In genomic region chr2:95106081-95106480, GRCh38 we compare ENCODE assay signal across 30 cellular contexts. TPM values are rescaled to one million over a fixed set of nuclear protein-coding genes. Genes with fewer than 3 reads are reported as not detected.
A peak's percentile ranks its signal among the peaks of the same experiment; 100 is the strongest.
DNase-seq lines count a peak whose midpoint lies in the region; ATAC-seq, FAIRE-seq and TF ChIP-seq lines count a peak whose summit lies in the region.
"Had no signal": no experiment of that assay in that cellular context is flagged by ENCODE, and none has a peak within 500 bp of the region (broad histone marks: within the 10 kb centered on the region; RNA-seq: fewer than 3 reads in every experiment).

No MANE protein-coding gene starts in this region.

- H3K27ac Mint-ChIP-seq in activated T-helper 17 cell treated with anti-CD3 and anti-CD28 coated beads, Interleukin-2, amount 50 U/mL, for 72 hours, result peak overlapping the region; percentile 57

- TF ChIP-seq POLR2A in HepG2 (IDR thresholded peaks at IDR 0.05; ENCODE audit: insufficient read depth in 1 of 2, low read depth in 2 of 2, low read length in 2 of 2) (no peak), right lobe of liver (IDR thresholded peaks at IDR 0.05) (no peak), erythroblast (IDR thresholded peaks at IDR 0.05; ENCODE audit: low read length) (no peak)

- CTCF ChIA-PET in HepG2 (lab: Yijun Ruan, JAX; ENCODE audit: low intra/inter-chr PET ratio, low total read pairs), result no interaction called here

- H3K4me1 ChIP-seq in HepG2 (ENCODE audit: insufficient read depth, low read length), result no peaks in the 10 kb centered on the region
- H3K4me1 ChIP-seq in right lobe of liver, result no peaks in the 10 kb centered on the region
- H3K4me1 ChIP-seq: A549 had no signal

- no peaks in the 10 kb centered on the region for H3K9me3 Mint-ChIP-seq in activated T-helper 17 cell treated with anti-CD3 and anti-CD28 coated beads, Interleukin-2, amount 50 U/mL, for 72 hours
- H3K9me3 Mint-ChIP-seq: CD8-positive, alpha-beta memory T cell had no signal

- no peak overlapping the region for H3K4me3 Mint-ChIP-seq in activated T-helper 17 cell treated with anti-CD3 and anti-CD28 coated beads, Interleukin-2, amount 50 U/mL, for 72 hours
- H3K4me3 Mint-ChIP-seq: CD8-positive, alpha-beta memory T cell had no signal

- WGBS in HepG2 (ENCODE audit: low lambda C conversion rate), result 100% methylated on average over 2 of the region's 2 CpGs
- WGBS in right lobe of liver (ENCODE audit: insufficient coverage, low coverage, low lambda C conversion rate, missing lambda C conversion rate), result 70% methylated on average over 2 of the region's 2 CpGs

- no peak for ATAC-seq in HepG2
- no peak for ATAC-seq in right lobe of liver
- no peak for ATAC-seq in activated T-helper 17 cell treated with anti-CD3 and anti-CD28 coated beads, Interleukin-2, amount 50 U/mL, for 72 hours (replicated peaks)
- ATAC-seq in HG02973 (IDR thresholded peaks at IDR 0.05; ENCODE audit: unreplicated experiment), result no peak
- ATAC-seq: A549, GM12878 had no signal

- H4K20me1 ChIP-seq in HepG2 (ENCODE audit: insufficient read depth, low read length), result no peaks in the 10 kb centered on the region

- H3K4me1 Mint-ChIP-seq in activated T-helper 17 cell treated with anti-CD3 and anti-CD28 coated beads, Interleukin-2, amount 50 U/mL, for 72 hours, result peaks cover 10% of the 10 kb centered on the region

- H3K36me3 ChIP-seq in HepG2 (replicated peaks in 1 of 2; ENCODE audit: control insufficient read depth in 1 of 2, insufficient read depth in 2 of 2, low read length in 2 of 2), result peaks cover 37 to 91% of the 10 kb centered on the region in 2 experiments
- peaks cover 8 to 99% (median 55%) of the 10 kb centered on the region in 4 donors for H3K36me3 ChIP-seq in right lobe of liver

- H2AFZ ChIP-seq in HepG2 (ENCODE audit: low read length), result no peak overlapping the region

- no peak overlapping the region for H3K4me2 ChIP-seq in HepG2 (ENCODE audit: low read depth, low read length)
- H3K4me2 ChIP-seq: A549 had no signal

- POLR2A ChIA-PET in HepG2 (lab: Yijun Ruan, JAX), result no interaction called here

- H3K27me3 ChIP-seq in HepG2 (ENCODE audit: control insufficient read depth in 1 of 2, insufficient read depth in 2 of 2, low read length in 2 of 2) (no peaks in the 10 kb centered on the region), right lobe of liver (no peaks in the 10 kb centered on the region)
- H3K27me3 ChIP-seq: MG63 had no signal

- H3K27me3 Mint-ChIP-seq in activated T-helper 17 cell treated with anti-CD3 and anti-CD28 coated beads, Interleukin-2, amount 50 U/mL, for 72 hours, result no peaks in the 10 kb centered on the region
- H3K27me3 Mint-ChIP-seq: CD8-positive, alpha-beta memory T cell had no signal

- H3K9me3 ChIP-seq in HepG2 (ENCODE audit: low read length) (no peaks in the 10 kb centered on the region), right lobe of liver (no peaks in the 10 kb centered on the region)
- H3K9me3 ChIP-seq: A549, MG63 had no signal

- H3K79me2 ChIP-seq in HepG2 (ENCODE audit: insufficient read depth, low read length), result no peaks in the 10 kb centered on the region

- H3K9ac ChIP-seq in HepG2 (ENCODE audit: insufficient read depth, low read depth, low read length), result no peak overlapping the region

- no peak for DNase-seq in HepG2 (ENCODE audit: low spot score)
- no peak for DNase-seq in right lobe of liver
- peak; percentile 5 for DNase-seq in fibroblast of gingiva (ENCODE audit: low read depth)
- no peak for DNase-seq in posterior vena cava (ENCODE audit: low spot score)
- no peak for DNase-seq in erythroblast (lab: John Stamatoyannopoulos, UW)
- DNase-seq: AML-193; C1 segment of cervical spinal cord; CD8-positive, alpha-beta memory T cell; DMS 273 treated with DMSO at 0.1 percent for 48 hours; DMS79; EL; GDM1; IMR-90; KG1; MG63; NCI-H1092; NCI-H1417 treated with DMSO at 0.1 percent for 48 hours; NCI-H1694 treated with DMSO at 0.1 percent for 48 hours; NCI-H2081; NCI-H2171; NCI-H226; NCI-H510A; NCI-H69; SHP77 had no signal

- no peak for TF ChIP-seq RAD21 in HepG2 (CRISPR knock-in tag; IDR thresholded peaks at IDR 0.05)

- in situ Hi-C loops in HepG2 (cut with HindIII; ENCODE audit: extremely low pct_ligation_motif_present, low pct_unique_long_range_greater_than_20kb), result no loop called here

- TF ChIP-seq CTCF in HepG2 (CRISPR knock-in tag; IDR thresholded peaks at IDR 0.05) (no peak), right lobe of liver (IDR thresholded peaks at IDR 0.05) (no peak)

- intact Hi-C loops in HepG2 (cut with micrococcal nuclease; ENCODE audit: unreplicated experiment) (no loop called here), right lobe of liver (cut with DNase I) (no loop called here), posterior vena cava (cut with DNase I) (no loop called here)

- TF ChIP-seq EP300 in HepG2 (IDR thresholded peaks at IDR 0.05; ENCODE audit: low read depth in 2 of 2, low read length in 2 of 2) (no peak), HepG2 (CRISPR knock-in tag; IDR thresholded peaks at IDR 0.05; ENCODE audit: borderline replicate concordance) (no peak)

- H3K27ac ChIP-seq in HepG2 (ENCODE audit: extremely low read length, insufficient read depth, low read length) (no peak overlapping the region), right lobe of liver (no peak overlapping the region)
- H3K27ac ChIP-seq: A549, RWPE1 had no signal

- H3K4me3 ChIP-seq in HepG2 (replicated peaks in 1 of 3; ENCODE audit: insufficient read depth in 1 of 3, low read depth in 2 of 3, low read length in 3 of 3), result no peak overlapping the region
- H3K4me3 ChIP-seq in right lobe of liver, result no peak overlapping the region
- H3K4me3 ChIP-seq: A549, GM12878, MG63 had no signal

- no peak for FAIRE-seq in HepG2 (lab: Jason Lieb, UNC)
- FAIRE-seq: A549, GM12878, H54 had no signal

- peaks cover 93% of the 10 kb centered on the region for H3K36me3 Mint-ChIP-seq in activated T-helper 17 cell treated with anti-CD3 and anti-CD28 coated beads, Interleukin-2, amount 50 U/mL, for 72 hours (ENCODE audit: low read depth)

- no TSS peak for BruUV-seq in HepG2 (replicated peaks; lab: Mats Ljungman, UMichigan)

RNA-seq across cellular contexts. Expression of gene MRPS5, which starts 15.5 kb away (rescaled TPM):
- total RNA-seq in HepG2 (2016; rRNA removed; fragmentation: Illumina TruSeq; extraction: Trizol) (98.8 and 102 TPM in 2 replicates), right lobe of liver (10 to 100 TPM; 36.1 to 52.1 (median 47.9) TPM), posterior vena cava (10 to 100 TPM; 32.2 to 33.7 TPM)
- 53.7 and 54.0 TPM in 2 replicates for total RNA-seq in HepG2 (2016; cell fraction: cytosol; rRNA removed; fragmentation: Illumina TruSeq; extraction: Trizol; ENCODE audit: low read depth)
- total RNA-seq in HepG2 (2016; cell fraction: insoluble cytoplasmic fraction; rRNA removed; fragmentation: Illumina TruSeq; extraction: Trizol), result 99.9 and 104 TPM in 2 replicates
- total RNA-seq in HepG2 (2016; cell fraction: membrane; rRNA removed; fragmentation: Illumina TruSeq; extraction: Trizol), result 68.2 and 74.9 TPM in 2 replicates
- 65.4 and 78.9 TPM in 2 replicates for total RNA-seq in HepG2 (2016; cell fraction: nucleus; rRNA removed; fragmentation: Illumina TruSeq; extraction: Trizol)
- 125 and 134 TPM in 2 replicates for polyA plus RNA-seq in HepG2 (2011; rRNA removed)
- polyA plus RNA-seq in HepG2 (2011; cell fraction: cytosol; rRNA removed), result 80.7 and 93.0 TPM in 2 replicates
- polyA plus RNA-seq in HepG2 (2011; cell fraction: nucleus; rRNA removed), result 151 and 160 TPM in 2 replicates
- 83.3 and 86.4 TPM in 2 replicates for polyA plus RNA-seq in HepG2 (2012)
- polyA plus RNA-seq in HepG2 (2016; cell fraction: cytosol; fragmentation: Illumina TruSeq; extraction: Trizol; ENCODE audit: low read depth), result 52.6 and 54.6 TPM in 2 replicates
- 116 and 119 TPM in 2 replicates for polyA plus RNA-seq in HepG2 (2016; cell fraction: insoluble cytoplasmic fraction; fragmentation: Illumina TruSeq; extraction: Trizol; ENCODE audit: low read depth)
- polyA plus RNA-seq in HepG2 (2016; cell fraction: membrane; fragmentation: Illumina TruSeq; extraction: Trizol; ENCODE audit: low read depth), result 57.0 and 60.0 TPM in 2 replicates
- 139 and 145 TPM in 2 replicates for polyA plus RNA-seq in HepG2 (2016; cell fraction: nucleus; fragmentation: Illumina TruSeq; extraction: Trizol; ENCODE audit: insufficient read depth, low read depth)
- 73.5 and 104 TPM in 2 replicates for polyA minus RNA-seq in HepG2 (2011; rRNA and poly(A)+ RNA removed; ENCODE audit: low replicate concordance)
- 43.8 and 44.2 TPM in 2 replicates for polyA minus RNA-seq in HepG2 (2011; cell fraction: cytosol; rRNA and poly(A)+ RNA removed)
- polyA minus RNA-seq in HepG2 (2011; cell fraction: nucleus; rRNA and poly(A)+ RNA removed), result 103 and 105 TPM in 2 replicates
- total RNA-seq in activated T-helper 17 cell treated with anti-CD3 and anti-CD28 coated beads, Interleukin-2, amount 50 U/mL, for 72 hours, result 10 to 100 TPM; 76.0 to 93.9 TPM

RNA-seq across cellular contexts. Expression of gene ZNF514, which starts 53.6 kb away (rescaled TPM):
- total RNA-seq in HepG2 (2016; rRNA removed; fragmentation: Illumina TruSeq; extraction: Trizol) (12.4 and 15.2 TPM in 2 replicates), right lobe of liver (1 to 10 TPM; 2.0 to 8.1 (median 5.4) TPM), posterior vena cava (10 to 100 TPM; 12.2 to 14.9 TPM)
- total RNA-seq in HepG2 (2016; cell fraction: cytosol; rRNA removed; fragmentation: Illumina TruSeq; extraction: Trizol; ENCODE audit: low read depth), result 11.3 and 12.6 TPM in 2 replicates
- 12.5 and 16.2 TPM in 2 replicates for total RNA-seq in HepG2 (2016; cell fraction: insoluble cytoplasmic fraction; rRNA removed; fragmentation: Illumina TruSeq; extraction: Trizol)
- total RNA-seq in HepG2 (2016; cell fraction: membrane; rRNA removed; fragmentation: Illumina TruSeq; extraction: Trizol), result 13.1 and 16.4 TPM in 2 replicates
- total RNA-seq in HepG2 (2016; cell fraction: nucleus; rRNA removed; fragmentation: Illumina TruSeq; extraction: Trizol), result 20.2 and 24.3 TPM in 2 replicates
- 18.7 and 20.1 TPM in 2 replicates for polyA plus RNA-seq in HepG2 (2011; rRNA removed)
- polyA plus RNA-seq in HepG2 (2011; cell fraction: cytosol; rRNA removed), result 6.4 and 7.9 TPM in 2 replicates
- 37.0 and 42.7 TPM in 2 replicates for polyA plus RNA-seq in HepG2 (2011; cell fraction: nucleus; rRNA removed)
- 15.6 and 20.3 TPM in 2 replicates for polyA plus RNA-seq in HepG2 (2012)
- 6.2 and 6.8 TPM in 2 replicates for polyA plus RNA-seq in HepG2 (2016; cell fraction: cytosol; fragmentation: Illumina TruSeq; extraction: Trizol; ENCODE audit: low read depth)
- 9.1 and 9.6 TPM in 2 replicates for polyA plus RNA-seq in HepG2 (2016; cell fraction: insoluble cytoplasmic fraction; fragmentation: Illumina TruSeq; extraction: Trizol; ENCODE audit: low read depth)
- 5.2 and 5.7 TPM in 2 replicates for polyA plus RNA-seq in HepG2 (2016; cell fraction: membrane; fragmentation: Illumina TruSeq; extraction: Trizol; ENCODE audit: low read depth)
- 35.4 and 37.2 TPM in 2 replicates for polyA plus RNA-seq in HepG2 (2016; cell fraction: nucleus; fragmentation: Illumina TruSeq; extraction: Trizol; ENCODE audit: insufficient read depth, low read depth)
- polyA minus RNA-seq in HepG2 (2011; rRNA and poly(A)+ RNA removed; ENCODE audit: low replicate concordance), result 6.8 and 15.4 TPM in 2 replicates
- 7.7 and 8.4 TPM in 2 replicates for polyA minus RNA-seq in HepG2 (2011; cell fraction: cytosol; rRNA and poly(A)+ RNA removed)
- polyA minus RNA-seq in HepG2 (2011; cell fraction: nucleus; rRNA and poly(A)+ RNA removed), result 50.2 and 59.9 TPM in 2 replicates
- 10 to 100 TPM in 1 of 2 donors, 1 to 10 TPM in 1; 6.3 to 13.8 TPM for total RNA-seq in activated T-helper 17 cell treated with anti-CD3 and anti-CD28 coated beads, Interleukin-2, amount 50 U/mL, for 72 hours

RNA-seq across cellular contexts. Expression of gene ZNF2, which starts 59.5 kb away (rescaled TPM):
- total RNA-seq in HepG2 (2016; rRNA removed; fragmentation: Illumina TruSeq; extraction: Trizol) (6.1 and 8.5 TPM in 2 replicates), right lobe of liver (1 to 10 TPM; 1.1 to 2.0 (median 1.8) TPM), posterior vena cava (1 to 10 TPM; 2.2 to 2.7 TPM)
- total RNA-seq in HepG2 (2016; cell fraction: cytosol; rRNA removed; fragmentation: Illumina TruSeq; extraction: Trizol; ENCODE audit: low read depth), result 1.1 and 1.4 TPM in 2 replicates
- total RNA-seq in HepG2 (2016; cell fraction: insoluble cytoplasmic fraction; rRNA removed; fragmentation: Illumina TruSeq; extraction: Trizol), result 6.3 and 8.1 TPM in 2 replicates
- 3.3 and 5.0 TPM in 2 replicates for total RNA-seq in HepG2 (2016; cell fraction: membrane; rRNA removed; fragmentation: Illumina TruSeq; extraction: Trizol)
- total RNA-seq in HepG2 (2016; cell fraction: nucleus; rRNA removed; fragmentation: Illumina TruSeq; extraction: Trizol), result 4.2 and 6.5 TPM in 2 replicates
- 4.3 and 4.4 TPM in 2 replicates for polyA plus RNA-seq in HepG2 (2011; rRNA removed)
- polyA plus RNA-seq in HepG2 (2011; cell fraction: cytosol; rRNA removed), result 3.1 and 4.6 TPM in 2 replicates
- 4.5 and 5.1 TPM in 2 replicates for polyA plus RNA-seq in HepG2 (2011; cell fraction: nucleus; rRNA removed)
- polyA plus RNA-seq in HepG2 (2012), result 3.2 and 4.0 TPM in 2 replicates
- polyA plus RNA-seq in HepG2 (2016; cell fraction: cytosol; fragmentation: Illumina TruSeq; extraction: Trizol; ENCODE audit: low read depth), result 0.46 and 0.50 TPM in 2 replicates
- polyA plus RNA-seq in HepG2 (2016; cell fraction: insoluble cytoplasmic fraction; fragmentation: Illumina TruSeq; extraction: Trizol; ENCODE audit: low read depth), result 4.7 and 5.7 TPM in 2 replicates
- polyA plus RNA-seq in HepG2 (2016; cell fraction: membrane; fragmentation: Illumina TruSeq; extraction: Trizol; ENCODE audit: low read depth), result 1.3 and 1.4 TPM in 2 replicates
- polyA plus RNA-seq in HepG2 (2016; cell fraction: nucleus; fragmentation: Illumina TruSeq; extraction: Trizol; ENCODE audit: insufficient read depth, low read depth), result 6.8 and 8.0 TPM in 2 replicates
- polyA minus RNA-seq in HepG2 (2011; rRNA and poly(A)+ RNA removed; ENCODE audit: low replicate concordance), result 6.3 and 6.9 TPM in 2 replicates
- 5.3 and 6.2 TPM in 2 replicates for polyA minus RNA-seq in HepG2 (2011; cell fraction: cytosol; rRNA and poly(A)+ RNA removed)
- polyA minus RNA-seq in HepG2 (2011; cell fraction: nucleus; rRNA and poly(A)+ RNA removed), result 7.1 and 7.7 TPM in 2 replicates
- total RNA-seq in activated T-helper 17 cell treated with anti-CD3 and anti-CD28 coated beads, Interleukin-2, amount 50 U/mL, for 72 hours, result 1 to 10 TPM; 3.8 to 4.4 TPM
